1 cellular context compared by ENCODE assay signal in the genomic region with DNA sequence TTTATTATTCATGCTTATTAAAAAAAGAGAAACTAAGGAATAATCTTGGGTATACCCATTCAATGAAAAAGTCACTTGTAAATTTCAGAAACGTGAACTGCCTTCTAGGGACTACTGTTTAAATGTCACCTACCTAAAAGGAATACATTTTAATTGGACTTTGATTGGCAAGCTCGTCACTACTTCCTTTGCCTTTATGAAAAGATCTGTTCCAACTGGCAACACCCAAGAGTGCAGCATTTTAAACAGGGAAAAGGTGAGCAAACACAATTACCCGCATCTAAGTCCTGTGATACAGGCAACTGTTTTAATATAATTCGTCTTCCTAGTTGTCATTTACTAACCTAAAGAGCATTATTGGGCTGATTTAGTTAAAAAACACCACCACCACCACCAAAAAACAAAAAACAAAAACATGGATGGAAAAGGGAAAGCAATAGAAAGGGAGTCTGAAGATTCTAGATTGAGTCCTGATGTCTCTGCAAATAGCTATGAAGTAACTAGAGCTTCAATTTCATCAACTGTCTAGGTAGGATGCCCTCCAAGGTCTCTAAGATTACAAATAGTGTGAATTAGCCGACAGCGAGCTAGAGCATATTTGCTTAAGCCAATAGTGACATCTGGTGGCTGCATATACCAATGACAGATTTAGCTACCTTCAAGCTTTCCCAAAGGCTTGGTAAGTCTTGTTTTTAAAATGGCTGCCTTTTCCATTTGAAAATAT.
TF ChIP-seq lines count a peak whose summit lies in the region.

No MANE protein-coding gene starts in this region.

TF ChIP-seq in K562, 482 proteins besides CTCF, POLR2A, EP300 and RAD21 (continued from another document):
- TF ChIP-seq MGA (IDR thresholded peaks at IDR 0.05) (no peak), ZNF23 (CRISPR knock-in tag; IDR thresholded peaks at IDR 0.05) (no peak), ZBTB9 (CRISPR knock-in tag; IDR thresholded peaks at IDR 0.05) (no peak), ZNF184 (CRISPR knock-in tag; IDR thresholded peaks at IDR 0.05) (no peak)
- TF ChIP-seq, protein P1, sequence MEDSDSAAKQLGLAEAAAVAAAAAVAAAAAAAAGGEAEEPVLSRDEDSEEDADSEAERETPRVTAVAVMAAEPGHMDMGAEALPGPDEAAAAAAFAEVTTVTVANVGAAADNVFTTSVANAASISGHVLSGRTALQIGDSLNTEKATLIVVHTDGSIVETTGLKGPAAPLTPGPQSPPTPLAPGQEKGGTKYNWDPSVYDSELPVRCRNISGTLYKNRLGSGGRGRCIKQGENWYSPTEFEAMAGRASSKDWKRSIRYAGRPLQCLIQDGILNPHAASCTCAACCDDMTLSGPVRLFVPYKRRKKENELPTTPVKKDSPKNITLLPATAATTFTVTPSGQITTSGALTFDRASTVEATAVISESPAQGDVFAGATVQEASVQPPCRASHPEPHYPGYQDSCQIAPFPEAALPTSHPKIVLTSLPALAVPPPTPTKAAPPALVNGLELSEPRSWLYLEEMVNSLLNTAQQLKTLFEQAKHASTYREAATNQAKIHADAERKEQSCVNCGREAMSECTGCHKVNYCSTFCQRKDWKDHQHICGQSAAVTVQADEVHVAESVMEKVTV (CRISPR knock-in tag; IDR thresholded peaks at IDR 0.05): peak; percentile 94
